1 cellular context compared by ENCODE assay signal in the genomic region with DNA sequence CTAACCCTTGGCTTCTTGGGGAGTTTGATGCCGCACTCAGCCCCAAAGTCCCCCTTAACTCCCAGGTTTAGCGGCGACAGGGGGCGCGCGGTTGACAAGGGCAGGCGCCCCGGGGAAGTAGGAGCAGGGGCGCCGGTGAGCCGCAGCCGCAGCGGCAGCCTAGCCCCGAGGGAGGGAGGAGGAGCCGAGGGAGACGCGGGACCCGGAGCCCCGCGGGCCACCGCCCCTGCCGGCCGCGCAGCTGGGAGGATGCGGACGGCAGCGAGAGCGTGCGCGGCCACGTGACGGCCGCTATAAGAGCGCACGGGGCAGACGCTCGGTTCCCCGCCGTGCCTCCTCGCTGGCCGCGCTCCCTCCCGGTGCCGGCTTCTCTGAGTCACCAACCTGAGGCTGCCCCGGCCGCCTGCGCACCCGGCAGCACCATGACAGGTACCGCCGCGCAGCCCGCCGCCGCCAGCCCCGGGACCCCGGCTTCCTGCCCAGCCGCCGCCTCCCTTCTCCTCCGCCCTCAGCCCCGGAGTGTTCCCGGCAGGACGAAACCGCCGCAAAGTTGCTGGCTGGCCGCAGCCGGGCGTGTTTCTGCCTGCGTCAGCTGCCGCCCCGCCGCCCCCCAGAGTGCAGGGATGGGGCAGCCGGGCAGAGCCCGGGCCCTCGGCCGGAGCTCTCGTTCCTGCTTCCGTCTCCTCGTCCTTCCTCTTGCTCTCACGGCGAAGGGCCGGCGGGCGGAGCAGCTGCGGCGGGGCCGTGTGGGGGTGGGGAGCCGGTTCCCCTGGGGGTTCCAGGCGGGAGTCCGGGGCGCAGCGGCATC.
TF ChIP-seq lines count a peak whose summit lies in the region.

A gene (plus strand): TSS at position 322 of the 808 bp plus-strand sequence. CDS start 101 bp downstream, at position 423.

TF ChIP-seq in HepG2, 621 proteins besides CTCF, POLR2A, EP300 and RAD21 (continued from another document and continues in another):
- TF ChIP-seq, protein P1, sequence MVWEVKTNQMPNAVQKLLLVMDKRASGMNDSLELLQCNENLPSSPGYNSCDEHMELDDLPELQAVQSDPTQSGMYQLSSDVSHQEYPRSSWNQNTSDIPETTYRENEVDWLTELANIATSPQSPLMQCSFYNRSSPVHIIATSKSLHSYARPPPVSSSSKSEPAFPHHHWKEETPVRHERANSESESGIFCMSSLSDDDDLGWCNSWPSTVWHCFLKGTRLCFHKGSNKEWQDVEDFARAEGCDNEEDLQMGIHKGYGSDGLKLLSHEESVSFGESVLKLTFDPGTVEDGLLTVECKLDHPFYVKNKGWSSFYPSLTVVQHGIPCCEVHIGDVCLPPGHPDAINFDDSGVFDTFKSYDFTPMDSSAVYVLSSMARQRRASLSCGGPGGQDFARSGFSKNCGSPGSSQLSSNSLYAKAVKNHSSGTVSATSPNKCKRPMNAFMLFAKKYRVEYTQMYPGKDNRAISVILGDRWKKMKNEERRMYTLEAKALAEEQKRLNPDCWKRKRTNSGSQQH (CRISPR knock-in tag; IDR thresholded peaks at IDR 0.05; ENCODE audit: low read depth), result no peak
- peak; percentile 88 for TF ChIP-seq POGZ (CRISPR knock-in tag; IDR thresholded peaks at IDR 0.05)
- TF ChIP-seq, protein P2, sequence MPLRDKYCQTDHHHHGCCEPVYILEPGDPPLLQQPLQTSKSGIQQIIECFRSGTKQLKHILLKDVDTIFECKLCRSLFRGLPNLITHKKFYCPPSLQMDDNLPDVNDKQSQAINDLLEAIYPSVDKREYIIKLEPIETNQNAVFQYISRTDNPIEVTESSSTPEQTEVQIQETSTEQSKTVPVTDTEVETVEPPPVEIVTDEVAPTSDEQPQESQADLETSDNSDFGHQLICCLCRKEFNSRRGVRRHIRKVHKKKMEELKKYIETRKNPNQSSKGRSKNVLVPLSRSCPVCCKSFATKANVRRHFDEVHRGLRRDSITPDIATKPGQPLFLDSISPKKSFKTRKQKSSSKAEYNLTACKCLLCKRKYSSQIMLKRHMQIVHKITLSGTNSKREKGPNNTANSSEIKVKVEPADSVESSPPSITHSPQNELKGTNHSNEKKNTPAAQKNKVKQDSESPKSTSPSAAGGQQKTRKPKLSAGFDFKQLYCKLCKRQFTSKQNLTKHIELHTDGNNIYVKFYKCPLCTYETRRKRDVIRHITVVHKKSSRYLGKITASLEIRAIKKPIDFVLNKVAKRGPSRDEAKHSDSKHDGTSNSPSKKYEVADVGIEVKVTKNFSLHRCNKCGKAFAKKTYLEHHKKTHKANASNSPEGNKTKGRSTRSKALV (CRISPR knock-in tag; IDR thresholded peaks at IDR 0.05), result peak; percentile 82; the same call in 1 of the 2 replicates
- TF ChIP-seq, protein P3, sequence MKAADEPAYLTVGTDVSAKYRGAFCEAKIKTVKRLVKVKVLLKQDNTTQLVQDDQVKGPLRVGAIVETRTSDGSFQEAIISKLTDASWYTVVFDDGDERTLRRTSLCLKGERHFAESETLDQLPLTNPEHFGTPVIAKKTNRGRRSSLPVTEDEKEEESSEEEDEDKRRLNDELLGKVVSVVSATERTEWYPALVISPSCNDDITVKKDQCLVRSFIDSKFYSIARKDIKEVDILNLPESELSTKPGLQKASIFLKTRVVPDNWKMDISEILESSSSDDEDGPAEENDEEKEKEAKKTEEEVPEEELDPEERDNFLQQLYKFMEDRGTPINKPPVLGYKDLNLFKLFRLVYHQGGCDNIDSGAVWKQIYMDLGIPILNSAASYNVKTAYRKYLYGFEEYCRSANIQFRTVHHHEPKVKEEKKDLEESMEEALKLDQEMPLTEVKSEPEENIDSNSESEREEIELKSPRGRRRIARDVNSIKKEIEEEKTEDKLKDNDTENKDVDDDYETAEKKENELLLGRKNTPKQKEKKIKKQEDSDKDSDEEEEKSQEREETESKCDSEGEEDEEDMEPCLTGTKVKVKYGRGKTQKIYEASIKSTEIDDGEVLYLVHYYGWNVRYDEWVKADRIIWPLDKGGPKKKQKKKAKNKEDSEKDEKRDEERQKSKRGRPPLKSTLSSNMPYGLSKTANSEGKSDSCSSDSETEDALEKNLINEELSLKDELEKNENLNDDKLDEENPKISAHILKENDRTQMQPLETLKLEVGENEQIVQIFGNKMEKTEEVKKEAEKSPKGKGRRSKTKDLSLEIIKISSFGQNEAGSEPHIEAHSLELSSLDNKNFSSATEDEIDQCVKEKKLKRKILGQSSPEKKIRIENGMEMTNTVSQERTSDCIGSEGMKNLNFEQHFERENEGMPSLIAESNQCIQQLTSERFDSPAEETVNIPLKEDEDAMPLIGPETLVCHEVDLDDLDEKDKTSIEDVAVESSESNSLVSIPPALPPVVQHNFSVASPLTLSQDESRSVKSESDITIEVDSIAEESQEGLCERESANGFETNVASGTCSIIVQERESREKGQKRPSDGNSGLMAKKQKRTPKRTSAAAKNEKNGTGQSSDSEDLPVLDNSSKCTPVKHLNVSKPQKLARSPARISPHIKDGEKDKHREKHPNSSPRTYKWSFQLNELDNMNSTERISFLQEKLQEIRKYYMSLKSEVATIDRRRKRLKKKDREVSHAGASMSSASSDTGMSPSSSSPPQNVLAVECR (CRISPR knock-in tag; IDR thresholded peaks at IDR 0.05; ENCODE audit: borderline replicate concordance), result peak; percentile 92
- TF ChIP-seq POLR2AphosphoS5 (IDR thresholded peaks at IDR 0.05; ENCODE audit: low read depth, low read length), result peak; percentile 47; the same call in 1 of the 2 replicates
- TF ChIP-seq, protein P4, sequence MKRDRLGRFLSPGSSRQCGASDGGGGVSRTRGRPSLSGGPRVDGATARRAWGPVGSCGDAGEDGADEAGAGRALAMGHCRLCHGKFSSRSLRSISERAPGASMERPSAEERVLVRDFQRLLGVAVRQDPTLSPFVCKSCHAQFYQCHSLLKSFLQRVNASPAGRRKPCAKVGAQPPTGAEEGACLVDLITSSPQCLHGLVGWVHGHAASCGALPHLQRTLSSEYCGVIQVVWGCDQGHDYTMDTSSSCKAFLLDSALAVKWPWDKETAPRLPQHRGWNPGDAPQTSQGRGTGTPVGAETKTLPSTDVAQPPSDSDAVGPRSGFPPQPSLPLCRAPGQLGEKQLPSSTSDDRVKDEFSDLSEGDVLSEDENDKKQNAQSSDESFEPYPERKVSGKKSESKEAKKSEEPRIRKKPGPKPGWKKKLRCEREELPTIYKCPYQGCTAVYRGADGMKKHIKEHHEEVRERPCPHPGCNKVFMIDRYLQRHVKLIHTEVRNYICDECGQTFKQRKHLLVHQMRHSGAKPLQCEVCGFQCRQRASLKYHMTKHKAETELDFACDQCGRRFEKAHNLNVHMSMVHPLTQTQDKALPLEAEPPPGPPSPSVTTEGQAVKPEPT (CRISPR knock-in tag; IDR thresholded peaks at IDR 0.05; ENCODE audit: low read depth), result no peak
- no peak for TF ChIP-seq ZNF720 (CRISPR knock-in tag; IDR thresholded peaks at IDR 0.05)
- TF ChIP-seq, protein P5, sequence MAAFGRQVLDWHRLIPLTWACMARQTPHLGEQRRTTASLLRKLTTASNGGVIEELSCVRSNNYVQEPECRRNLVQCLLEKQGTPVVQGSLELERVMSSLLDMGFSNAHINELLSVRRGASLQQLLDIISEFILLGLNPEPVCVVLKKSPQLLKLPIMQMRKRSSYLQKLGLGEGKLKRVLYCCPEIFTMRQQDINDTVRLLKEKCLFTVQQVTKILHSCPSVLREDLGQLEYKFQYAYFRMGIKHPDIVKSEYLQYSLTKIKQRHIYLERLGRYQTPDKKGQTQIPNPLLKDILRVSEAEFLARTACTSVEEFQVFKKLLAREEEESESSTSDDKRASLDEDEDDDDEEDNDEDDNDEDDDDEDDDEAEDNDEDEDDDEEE (CRISPR knock-in tag; IDR thresholded peaks at IDR 0.05), result peak; percentile 79
- TF ChIP-seq REL (CRISPR knock-in tag; conservative IDR thresholded peaks at IDR 0.05), result 0 out of 2 replicates have a peak, but pooled peaks have one; percentile 35
- TF ChIP-seq RBFOX2 (IDR thresholded peaks at IDR 0.05; ENCODE audit: low read depth, low read length), result peak; percentile 91
- peak; percentile 23; the same call in 1 of the 2 replicates for TF ChIP-seq ZNF747 (CRISPR knock-in tag; IDR thresholded peaks at IDR 0.05; ENCODE audit: borderline replicate concordance)
- peak; percentile 99 for TF ChIP-seq ZMYM4 (CRISPR knock-in tag; IDR thresholded peaks at IDR 0.05)
- TF ChIP-seq ZFY (CRISPR knock-in tag; IDR thresholded peaks at IDR 0.05), result peak; percentile 69
- no peak for TF ChIP-seq GTF2F1 (IDR thresholded peaks at IDR 0.05; ENCODE audit: low read length)
- TF ChIP-seq, protein P6, sequence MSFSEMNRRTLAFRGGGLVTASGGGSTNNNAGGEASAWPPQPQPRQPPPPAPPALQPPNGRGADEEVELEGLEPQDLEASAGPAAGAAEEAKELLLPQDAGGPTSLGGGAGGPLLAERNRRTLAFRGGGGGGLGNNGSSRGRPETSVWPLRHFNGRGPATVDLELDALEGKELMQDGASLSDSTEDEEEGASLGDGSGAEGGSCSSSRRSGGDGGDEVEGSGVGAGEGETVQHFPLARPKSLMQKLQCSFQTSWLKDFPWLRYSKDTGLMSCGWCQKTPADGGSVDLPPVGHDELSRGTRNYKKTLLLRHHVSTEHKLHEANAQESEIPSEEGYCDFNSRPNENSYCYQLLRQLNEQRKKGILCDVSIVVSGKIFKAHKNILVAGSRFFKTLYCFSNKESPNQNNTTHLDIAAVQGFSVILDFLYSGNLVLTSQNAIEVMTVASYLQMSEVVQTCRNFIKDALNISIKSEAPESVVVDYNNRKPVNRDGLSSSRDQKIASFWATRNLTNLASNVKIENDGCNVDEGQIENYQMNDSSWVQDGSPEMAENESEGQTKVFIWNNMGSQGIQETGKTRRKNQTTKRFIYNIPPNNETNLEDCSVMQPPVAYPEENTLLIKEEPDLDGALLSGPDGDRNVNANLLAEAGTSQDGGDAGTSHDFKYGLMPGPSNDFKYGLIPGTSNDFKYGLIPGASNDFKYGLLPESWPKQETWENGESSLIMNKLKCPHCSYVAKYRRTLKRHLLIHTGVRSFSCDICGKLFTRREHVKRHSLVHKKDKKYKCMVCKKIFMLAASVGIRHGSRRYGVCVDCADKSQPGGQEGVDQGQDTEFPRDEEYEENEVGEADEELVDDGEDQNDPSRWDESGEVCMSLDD (CRISPR knock-in tag; IDR thresholded peaks at IDR 0.05; ENCODE audit: borderline replicate concordance), result peak; percentile 72; the same call in 1 of the 2 replicates
- TF ChIP-seq IKZF1 (IDR thresholded peaks at IDR 0.05), result no peak
- TF ChIP-seq ZNF891 (CRISPR knock-in tag; IDR thresholded peaks at IDR 0.05), result peak; percentile 81; the same call in 1 of the 2 replicates
- no peak for TF ChIP-seq MIER3 (CRISPR knock-in tag; IDR thresholded peaks at IDR 0.05; ENCODE audit: borderline replicate concordance)
- TF ChIP-seq, protein P7, sequence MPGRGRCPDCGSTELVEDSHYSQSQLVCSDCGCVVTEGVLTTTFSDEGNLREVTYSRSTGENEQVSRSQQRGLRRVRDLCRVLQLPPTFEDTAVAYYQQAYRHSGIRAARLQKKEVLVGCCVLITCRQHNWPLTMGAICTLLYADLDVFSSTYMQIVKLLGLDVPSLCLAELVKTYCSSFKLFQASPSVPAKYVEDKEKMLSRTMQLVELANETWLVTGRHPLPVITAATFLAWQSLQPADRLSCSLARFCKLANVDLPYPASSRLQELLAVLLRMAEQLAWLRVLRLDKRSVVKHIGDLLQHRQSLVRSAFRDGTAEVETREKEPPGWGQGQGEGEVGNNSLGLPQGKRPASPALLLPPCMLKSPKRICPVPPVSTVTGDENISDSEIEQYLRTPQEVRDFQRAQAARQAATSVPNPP (CRISPR knock-in tag; IDR thresholded peaks at IDR 0.05), result no peak
- no peak for TF ChIP-seq HNRNPL (IDR thresholded peaks at IDR 0.05; ENCODE audit: low read depth, low read length)
- TF ChIP-seq, protein P8, sequence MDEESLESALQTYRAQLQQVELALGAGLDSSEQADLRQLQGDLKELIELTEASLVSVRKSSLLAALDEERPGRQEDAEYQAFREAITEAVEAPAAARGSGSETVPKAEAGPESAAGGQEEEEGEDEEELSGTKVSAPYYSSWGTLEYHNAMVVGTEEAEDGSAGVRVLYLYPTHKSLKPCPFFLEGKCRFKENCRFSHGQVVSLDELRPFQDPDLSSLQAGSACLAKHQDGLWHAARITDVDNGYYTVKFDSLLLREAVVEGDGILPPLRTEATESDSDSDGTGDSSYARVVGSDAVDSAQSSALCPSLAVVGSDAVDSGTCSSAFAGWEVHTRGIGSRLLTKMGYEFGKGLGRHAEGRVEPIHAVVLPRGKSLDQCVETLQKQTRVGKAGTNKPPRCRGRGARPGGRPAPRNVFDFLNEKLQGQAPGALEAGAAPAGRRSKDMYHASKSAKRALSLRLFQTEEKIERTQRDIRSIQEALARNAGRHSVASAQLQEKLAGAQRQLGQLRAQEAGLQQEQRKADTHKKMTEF (CRISPR knock-in tag; IDR thresholded peaks at IDR 0.05), result peak; percentile 25; the same call in 1 of the 2 replicates
- TF ChIP-seq HDAC2 (CRISPR knock-in tag; IDR thresholded peaks at IDR 0.05), result peak; percentile 45
- peak; percentile 61; the same call in 1 of the 2 replicates for TF ChIP-seq ARNT2 (CRISPR knock-in tag; IDR thresholded peaks at IDR 0.05; ENCODE audit: low read depth)
- TF ChIP-seq ISL2 (CRISPR knock-in tag; IDR thresholded peaks at IDR 0.05), result 0 out of 2 replicates have a peak, but pooled peaks have one; percentile 53
- peak; percentile 95 for TF ChIP-seq DNMT1 (CRISPR knock-in tag; IDR thresholded peaks at IDR 0.05)
- TF ChIP-seq ZNF790 (CRISPR knock-in tag; IDR thresholded peaks at IDR 0.05; ENCODE audit: borderline replicate concordance), result 0 out of 2 replicates have a peak, but pooled peaks have one; percentile 78
- 0 out of 2 replicates have a peak, but pooled peaks have one; percentile 14 for TF ChIP-seq KDM3A (CRISPR knock-in tag; IDR thresholded peaks at IDR 0.05; ENCODE audit: low read depth)
- TF ChIP-seq GABPB1 (CRISPR knock-in tag; IDR thresholded peaks at IDR 0.05), result peak; percentile 74
- TF ChIP-seq SAP130 (CRISPR knock-in tag; IDR thresholded peaks at IDR 0.05; ENCODE audit: low read depth), result peak; percentile 79
- TF ChIP-seq TGIF2 (CRISPR knock-in tag; IDR thresholded peaks at IDR 0.05), result peak; percentile 41; the same call in 1 of the 2 replicates
- peak; percentile 40; the same call in 1 of the 2 replicates for TF ChIP-seq ZNF546 (CRISPR knock-in tag; conservative IDR thresholded peaks at IDR 0.05)
- TF ChIP-seq, protein P9, sequence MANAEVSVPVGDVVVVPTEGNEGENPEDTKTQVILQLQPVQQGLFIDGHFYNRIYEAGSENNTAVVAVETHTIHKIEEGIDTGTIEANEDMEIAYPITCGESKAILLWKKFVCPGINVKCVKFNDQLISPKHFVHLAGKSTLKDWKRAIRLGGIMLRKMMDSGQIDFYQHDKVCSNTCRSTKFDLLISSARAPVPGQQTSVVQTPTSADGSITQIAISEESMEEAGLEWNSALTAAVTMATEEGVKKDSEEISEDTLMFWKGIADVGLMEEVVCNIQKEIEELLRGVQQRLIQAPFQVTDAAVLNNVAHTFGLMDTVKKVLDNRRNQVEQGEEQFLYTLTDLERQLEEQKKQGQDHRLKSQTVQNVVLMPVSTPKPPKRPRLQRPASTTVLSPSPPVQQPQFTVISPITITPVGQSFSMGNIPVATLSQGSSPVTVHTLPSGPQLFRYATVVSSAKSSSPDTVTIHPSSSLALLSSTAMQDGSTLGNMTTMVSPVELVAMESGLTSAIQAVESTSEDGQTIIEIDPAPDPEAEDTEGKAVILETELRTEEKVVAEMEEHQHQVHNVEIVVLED (CRISPR knock-in tag; IDR thresholded peaks at IDR 0.05; ENCODE audit: borderline replicate concordance), result peak; percentile 90
- peak; percentile 42 for TF ChIP-seq CBX1 (IDR thresholded peaks at IDR 0.05; ENCODE audit: low read depth)
- no peak for TF ChIP-seq ZFP36L1 (CRISPR knock-in tag; IDR thresholded peaks at IDR 0.05)
- peak; percentile 96 for TF ChIP-seq CCDC6 (CRISPR knock-in tag; IDR thresholded peaks at IDR 0.05)
